8 cellular contexts compared by ENCODE assay signal in the genomic region with DNA sequence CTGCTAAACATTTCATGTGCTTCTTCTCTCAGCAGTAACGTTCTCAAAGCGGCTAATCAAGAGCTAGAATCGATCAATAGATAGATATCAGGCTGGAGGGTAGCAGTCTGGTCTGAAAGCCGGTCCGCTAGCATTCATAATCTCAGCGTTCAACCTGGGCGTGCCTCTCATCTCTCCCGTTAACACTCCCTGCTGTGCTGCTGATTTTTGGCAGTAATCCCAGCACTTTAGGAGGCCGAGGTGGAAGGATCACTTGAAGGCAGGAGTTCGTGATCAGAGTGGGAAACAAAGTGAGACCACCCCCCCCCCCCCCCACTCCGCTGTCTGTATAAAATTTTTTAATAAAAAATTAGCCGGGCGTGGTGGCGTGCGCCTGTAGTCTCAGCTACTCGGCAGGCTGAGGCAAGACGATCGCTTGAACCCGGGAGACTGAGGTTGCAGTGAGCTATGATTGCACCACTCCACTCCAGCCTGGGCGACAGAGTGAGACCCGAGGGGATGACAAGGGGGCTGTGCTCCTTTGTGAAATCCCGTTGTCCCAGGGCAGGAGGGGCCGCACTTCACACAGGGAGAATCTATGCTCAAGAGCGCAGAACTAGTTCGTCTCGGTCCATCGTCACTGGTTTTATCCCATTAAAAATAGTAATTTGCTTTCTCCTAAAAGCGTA. TPM values are rescaled to one million over a fixed set of nuclear protein-coding genes. Genes with fewer than 3 reads are reported as not detected.
DNase-seq lines count a peak whose midpoint lies in the region; ATAC-seq and TF ChIP-seq lines count a peak whose summit lies in the region.

No MANE protein-coding gene starts in this region.

- no peak for DNase-seq in Right ventricle myocardium inferior (ENCODE audit: missing footprints)
- DNase-seq in cardiac septum (ENCODE audit: low spot score) = no peak
- DNase-seq in HFFc6 = no peak
- DNase-seq in NAMALWA (ENCODE audit: low spot score) = peak; percentile 18
- DNase-seq in activated CD4-positive, alpha-beta T cell treated with anti-CD3 and anti-CD28 coated beads, Interleukin-2, amount 50 U/mL, for 24 hours (ENCODE audit: low read depth in 1 of 2, low spot score in 1 of 2) = peak; percentile 6 to 18
- peak; percentile 8 to 33 for DNase-seq in foreskin keratinocyte
- peak in 1 of 2 donors; percentile 41 for DNase-seq in trophoblast cell

- peak overlapping the region; percentile 37 for H2AFZ ChIP-seq in trophoblast cell (ENCODE audit: insufficient read depth, low read length, poor library complexity)

- peak overlapping the region; percentile 11 for H3K9ac ChIP-seq in trophoblast cell (ENCODE audit: low read length)

- H3K4me3 Mint-ChIP-seq in HFFc6 = peak overlapping the region; percentile 94

- H3K14ac ChIP-seq in trophoblast cell (ENCODE audit: low read length) = no peak overlapping the region

- H2BK12ac ChIP-seq in trophoblast cell (ENCODE audit: low read length) = no peak overlapping the region

- H3K27ac ChIP-seq in foreskin keratinocyte = peak overlapping the region; percentile 43
- no peak overlapping the region for H3K27ac ChIP-seq in trophoblast cell (ENCODE audit: low read depth, low read length)

- no peak overlapping the region for H4K91ac ChIP-seq in trophoblast cell (ENCODE audit: low read depth, low read length)

- H3K27me3 Mint-ChIP-seq in HFFc6 (ENCODE audit: insufficient read depth) = peaks cover 4% of the 10 kb centered on the region

- intact Hi-C loops in Right ventricle myocardium inferior (cut with DNase I) (no loop called here), cardiac septum (cut with DNase I) (no loop called here)

- peaks cover 0 to 1% of the 10 kb centered on the region in 2 experiments for H3K36me3 ChIP-seq in trophoblast cell (ENCODE audit: control insufficient read depth in 1 of 2, insufficient read depth in 2 of 2, low read length in 2 of 2)

- peak overlapping the region; percentile 88 for H3K27ac Mint-ChIP-seq in HFFc6

- no peak overlapping the region for H2AK5ac ChIP-seq in trophoblast cell (ENCODE audit: low read length)

- H3K18ac ChIP-seq in trophoblast cell (ENCODE audit: low read length) = no peak overlapping the region

- peak overlapping the region; percentile 65 for H4K8ac ChIP-seq in trophoblast cell (ENCODE audit: low read depth, low read length)

- H3K4ac ChIP-seq in trophoblast cell (ENCODE audit: low read depth, low read length) = no peak overlapping the region

- WGBS in trophoblast cell (ENCODE audit: extremely low coverage, insufficient coverage, insufficient read length) = no CpG with 5 or more reads among the region's 28 CpGs

- H2BK120ac ChIP-seq in trophoblast cell (ENCODE audit: insufficient read depth, low read length, poor library complexity) = no peak overlapping the region

- H3K4me1 ChIP-seq in foreskin keratinocyte (no peaks in the 10 kb centered on the region), trophoblast cell (ENCODE audit: control insufficient read depth in 1 of 2, insufficient read depth in 2 of 2, low read length in 2 of 2) (peaks cover 2 to 4% of the 10 kb centered on the region in 2 experiments)

- no peaks in the 10 kb centered on the region for H3K9me3 ChIP-seq in trophoblast cell (ENCODE audit: insufficient read depth, low read depth, low read length)

- H3K36me3 Mint-ChIP-seq in HFFc6 (ENCODE audit: low read depth) = peaks cover 17% of the 10 kb centered on the region; the same call in 1 of the 2 replicates

- no peak overlapping the region for H4K12ac ChIP-seq in trophoblast cell (ENCODE audit: low read depth, low read length)

- H3K4me3 ChIP-seq in trophoblast cell (ENCODE audit: low read depth, low read length) = peak overlapping the region; percentile 57

- H3K79me2 ChIP-seq in trophoblast cell (ENCODE audit: control insufficient read depth, insufficient read depth, low read length, poor library complexity) = no peaks in the 10 kb centered on the region

- H2BK5ac ChIP-seq in trophoblast cell (ENCODE audit: low read depth, low read length, poor library complexity) = no peak overlapping the region

- H3K79me1 ChIP-seq in trophoblast cell (ENCODE audit: low read length) = peaks cover 4% of the 10 kb centered on the region

- ATAC-seq in Right ventricle myocardium inferior (peak; percentile 61), foreskin keratinocyte (peak; percentile 36), GM18520 (IDR thresholded peaks at IDR 0.05; ENCODE audit: unreplicated experiment) (no peak)

- H3K4me1 Mint-ChIP-seq in HFFc6 (ENCODE audit: low read depth) = peaks cover 45% of the 10 kb centered on the region

- H3K9me3 Mint-ChIP-seq in HFFc6 = no peaks in the 10 kb centered on the region

- H3K23ac ChIP-seq in trophoblast cell (ENCODE audit: low read length) = no peak overlapping the region

- peak overlapping the region; percentile 65 for H3K4me2 ChIP-seq in trophoblast cell (ENCODE audit: low read length)

- TF ChIP-seq CTCF in HFFc6 (IDR thresholded peaks at IDR 0.05) (no peak), foreskin keratinocyte (conservative IDR thresholded peaks at IDR 0.05) (no peak)

- H3K27me3 ChIP-seq in foreskin keratinocyte (no peaks in the 10 kb centered on the region), trophoblast cell (ENCODE audit: insufficient read depth, low read length) (no peaks in the 10 kb centered on the region)

RNA-seq across cellular contexts. Expression of a gene that starts 0.6 kb away (rescaled TPM):
- total RNA-seq in Right ventricle myocardium inferior (1.4 TPM), cardiac septum (0.13 TPM), foreskin keratinocyte (58.5 and 78.4 TPM in 2 replicates)
- 10 to 100 TPM; 21.6 to 55.3 (median 48.1) TPM for total RNA-seq in HFFc6 (2021; fragmentation: NEBNext Ultra II Directional; extraction: Animal tissue kit (Norgen Biotek cat#: 25700))
- polyA plus RNA-seq in foreskin keratinocyte = 28.2 and 42.3 TPM in 2 replicates
- polyA plus RNA-seq in trophoblast cell (2013) = 26.3 and 28.5 TPM in 2 replicates

RNA-seq across cellular contexts. Expression of a gene that starts 13.7 kb away (rescaled TPM):
- total RNA-seq in Right ventricle myocardium inferior (34.4 TPM), cardiac septum (82.5 TPM), foreskin keratinocyte (227 and 235 TPM in 2 replicates)
- 100 to 1,000 TPM; 401 to 553 (median 530) TPM for total RNA-seq in HFFc6 (2021; fragmentation: NEBNext Ultra II Directional; extraction: Animal tissue kit (Norgen Biotek cat#: 25700))
- polyA plus RNA-seq in foreskin keratinocyte = 56.1 and 63.0 TPM in 2 replicates
- 105 and 106 TPM in 2 replicates for polyA plus RNA-seq in trophoblast cell (2013)

Comparison
In these comparisons a context has a peak if more than half of its experiments do, and no peak if none do; other contexts are left out.
1. DNase-seq: peak in NAMALWA (single experiment), activated CD4-positive, alpha-beta T cell treated with anti-CD3 and anti-CD28 coated beads, Interleukin-2, amount 50 U/mL, for 24 hours (2 of 2) and foreskin keratinocyte (2 of 2); none in Right ventricle myocardium inferior (single experiment), cardiac septum (single experiment) and HFFc6 (single experiment).